1 cellular context compared by ENCODE assay signal in the genomic region with DNA sequence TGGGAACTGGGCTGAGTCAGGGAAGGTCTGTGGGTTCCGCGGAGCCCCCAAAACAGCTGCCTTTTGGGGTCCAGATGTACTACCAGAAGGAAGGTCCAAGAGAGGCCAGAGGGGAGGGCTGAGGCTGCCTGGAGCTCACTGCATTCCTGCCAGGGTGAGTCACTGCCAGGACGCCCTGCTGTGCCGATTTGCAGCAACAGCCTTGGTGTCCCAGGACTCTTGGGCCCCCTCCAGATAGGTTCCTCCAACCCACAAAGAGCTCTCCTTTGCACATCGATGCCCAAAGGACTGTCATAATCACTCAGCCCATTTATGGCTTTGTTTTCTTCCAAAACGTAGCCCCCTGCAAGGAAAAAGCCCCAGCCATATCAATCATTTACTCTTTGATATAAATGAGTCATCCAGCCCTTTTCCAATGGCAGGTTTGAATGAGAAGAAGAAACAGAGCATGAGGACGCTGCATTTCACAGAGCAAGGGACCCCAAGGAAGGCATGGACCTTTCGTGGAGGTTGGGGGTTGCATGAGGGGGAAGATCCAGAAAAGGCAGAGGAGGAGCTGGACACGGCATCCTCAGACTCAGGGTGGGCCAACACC.
A peak's percentile ranks its signal among the peaks of the same experiment; 100 is the strongest.
TF ChIP-seq lines count a peak whose summit lies in the region.

No MANE protein-coding gene starts in this region.

TF ChIP-seq in GM23338, 12 proteins besides CTCF, POLR2A, EP300 and RAD21 (continued from another document):
- no peak for TF ChIP-seq REST (IDR thresholded peaks at IDR 0.05; ENCODE audit: unreplicated experiment)
- TF ChIP-seq, protein P1, sequence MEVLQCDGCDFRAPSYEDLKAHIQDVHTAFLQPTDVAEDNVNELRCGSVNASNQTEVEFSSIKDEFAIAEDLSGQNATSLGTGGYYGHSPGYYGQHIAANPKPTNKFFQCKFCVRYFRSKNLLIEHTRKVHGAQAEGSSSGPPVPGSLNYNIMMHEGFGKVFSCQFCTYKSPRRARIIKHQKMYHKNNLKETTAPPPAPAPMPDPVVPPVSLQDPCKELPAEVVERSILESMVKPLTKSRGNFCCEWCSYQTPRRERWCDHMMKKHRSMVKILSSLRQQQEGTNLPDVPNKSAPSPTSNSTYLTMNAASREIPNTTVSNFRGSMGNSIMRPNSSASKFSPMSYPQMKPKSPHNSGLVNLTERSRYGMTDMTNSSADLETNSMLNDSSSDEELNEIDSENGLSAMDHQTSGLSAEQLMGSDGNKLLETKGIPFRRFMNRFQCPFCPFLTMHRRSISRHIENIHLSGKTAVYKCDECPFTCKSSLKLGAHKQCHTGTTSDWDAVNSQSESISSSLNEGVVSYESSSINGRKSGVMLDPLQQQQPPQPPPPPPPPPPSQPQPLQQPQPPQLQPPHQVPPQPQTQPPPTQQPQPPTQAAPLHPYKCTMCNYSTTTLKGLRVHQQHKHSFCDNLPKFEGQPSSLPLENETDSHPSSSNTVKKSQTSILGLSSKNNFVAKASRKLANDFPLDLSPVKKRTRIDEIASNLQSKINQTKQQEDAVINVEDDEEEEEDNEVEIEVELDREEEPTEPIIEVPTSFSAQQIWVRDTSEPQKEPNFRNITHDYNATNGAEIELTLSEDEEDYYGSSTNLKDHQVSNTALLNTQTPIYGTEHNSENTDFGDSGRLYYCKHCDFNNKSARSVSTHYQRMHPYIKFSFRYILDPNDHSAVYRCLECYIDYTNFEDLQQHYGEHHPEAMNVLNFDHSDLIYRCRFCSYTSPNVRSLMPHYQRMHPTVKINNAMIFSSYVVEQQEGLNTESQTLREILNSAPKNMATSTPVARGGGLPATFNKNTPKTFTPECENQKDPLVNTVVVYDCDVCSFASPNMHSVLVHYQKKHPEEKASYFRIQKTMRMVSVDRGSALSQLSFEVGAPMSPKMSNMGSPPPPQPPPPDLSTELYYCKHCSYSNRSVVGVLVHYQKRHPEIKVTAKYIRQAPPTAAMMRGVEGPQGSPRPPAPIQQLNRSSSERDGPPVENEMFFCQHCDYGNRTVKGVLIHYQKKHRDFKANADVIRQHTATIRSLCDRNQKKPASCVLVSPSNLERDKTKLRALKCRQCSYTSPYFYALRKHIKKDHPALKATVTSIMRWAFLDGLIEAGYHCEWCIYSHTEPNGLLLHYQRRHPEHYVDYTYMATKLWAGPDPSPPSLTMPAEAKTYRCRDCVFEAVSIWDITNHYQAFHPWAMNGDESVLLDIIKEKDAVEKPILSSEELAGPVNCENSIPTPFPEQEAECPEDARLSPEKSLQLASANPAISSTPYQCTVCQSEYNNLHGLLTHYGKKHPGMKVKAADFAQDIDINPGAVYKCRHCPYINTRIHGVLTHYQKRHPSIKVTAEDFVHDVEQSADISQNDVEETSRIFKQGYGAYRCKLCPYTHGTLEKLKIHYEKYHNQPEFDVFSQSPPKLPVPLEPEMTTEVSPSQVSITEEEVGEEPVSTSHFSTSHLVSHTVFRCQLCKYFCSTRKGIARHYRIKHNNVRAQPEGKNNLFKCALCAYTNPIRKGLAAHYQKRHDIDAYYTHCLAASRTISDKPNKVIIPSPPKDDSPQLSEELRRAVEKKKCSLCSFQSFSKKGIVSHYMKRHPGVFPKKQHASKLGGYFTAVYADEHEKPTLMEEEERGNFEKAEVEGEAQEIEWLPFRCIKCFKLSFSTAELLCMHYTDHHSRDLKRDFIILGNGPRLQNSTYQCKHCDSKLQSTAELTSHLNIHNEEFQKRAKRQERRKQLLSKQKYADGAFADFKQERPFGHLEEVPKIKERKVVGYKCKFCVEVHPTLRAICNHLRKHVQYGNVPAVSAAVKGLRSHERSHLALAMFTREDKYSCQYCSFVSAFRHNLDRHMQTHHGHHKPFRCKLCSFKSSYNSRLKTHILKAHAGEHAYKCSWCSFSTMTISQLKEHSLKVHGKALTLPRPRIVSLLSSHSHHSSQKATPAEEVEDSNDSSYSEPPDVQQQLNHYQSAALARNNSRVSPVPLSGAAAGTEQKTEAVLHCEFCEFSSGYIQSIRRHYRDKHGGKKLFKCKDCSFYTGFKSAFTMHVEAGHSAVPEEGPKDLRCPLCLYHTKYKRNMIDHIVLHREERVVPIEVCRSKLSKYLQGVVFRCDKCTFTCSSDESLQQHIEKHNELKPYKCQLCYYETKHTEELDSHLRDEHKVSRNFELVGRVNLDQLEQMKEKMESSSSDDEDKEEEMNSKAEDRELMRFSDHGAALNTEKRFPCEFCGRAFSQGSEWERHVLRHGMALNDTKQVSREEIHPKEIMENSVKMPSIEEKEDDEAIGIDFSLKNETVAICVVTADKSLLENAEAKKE (CRISPR knock-in tag; IDR thresholded peaks at IDR 0.05) = peak; percentile 76; the same call in 1 of the 2 replicates
